8 cellular contexts compared by ENCODE assay signal in the genomic region with DNA sequence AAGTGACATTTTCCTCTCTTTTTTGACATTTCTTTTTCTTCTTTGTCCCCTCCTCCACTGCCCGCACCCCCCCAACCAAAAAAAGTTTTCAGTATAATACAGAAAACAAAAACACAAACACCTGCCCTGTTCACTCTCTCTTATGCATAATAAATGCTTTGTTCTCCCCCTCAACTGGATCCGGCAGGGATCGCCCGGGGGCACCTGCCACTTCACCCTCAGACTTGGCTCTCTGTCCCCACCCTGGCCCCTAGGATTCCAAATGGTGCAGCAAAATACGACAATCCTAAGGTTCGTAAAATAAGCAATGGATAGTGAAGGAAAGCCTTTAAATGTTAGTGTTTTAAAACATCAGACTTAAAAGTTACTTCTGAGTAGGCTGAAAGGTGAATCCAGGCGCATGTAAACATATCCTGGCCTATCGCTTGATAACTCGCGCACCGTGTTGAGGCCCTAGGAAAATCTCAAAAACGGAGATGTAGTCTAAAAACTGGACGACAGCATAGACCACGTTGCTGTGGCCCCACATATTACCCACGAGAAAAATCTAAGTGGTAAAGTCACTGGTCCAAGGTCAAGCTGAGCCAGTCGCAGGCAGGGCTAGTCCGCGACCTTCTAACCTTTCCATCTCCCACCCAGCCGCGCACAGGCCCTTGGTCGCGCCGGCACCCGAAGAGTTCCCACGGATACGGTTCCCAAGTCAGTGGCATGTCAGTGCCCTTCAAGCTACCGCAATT.
DNase-seq lines count a peak whose midpoint lies in the region; ATAC-seq and TF ChIP-seq lines count a peak whose summit lies in the region.

No MANE protein-coding gene starts in this region.

- peaks cover 6% of the 10 kb centered on the region for H3K4me1 Mint-ChIP-seq in activated CD8-positive, alpha-beta T cell treated with anti-CD3 and anti-CD28 coated beads for 36 hours (ENCODE audit: low read depth)

- H3K4me1 ChIP-seq in heart right ventricle (peaks cover 2 to 53% (median 33%) of the 10 kb centered on the region in 9 donors), gastrocnemius medialis (peaks cover 27 to 38% of the 10 kb centered on the region in 2 donors)

- WGBS in heart right ventricle, 2 donors, result 6 to 13% methylated on average over 27 of the region's 27 CpGs

- CTCF ChIA-PET in activated CD8-positive, alpha-beta T cell treated with anti-CD3 and anti-CD28 coated beads for 36 hours (lab: Charles Lee), result no interaction called here

- H3K27me3 Mint-ChIP-seq in activated CD8-positive, alpha-beta T cell treated with anti-CD3 and anti-CD28 coated beads for 36 hours, result peaks cover 48% of the 10 kb centered on the region

- H3K27ac ChIP-seq in heart right ventricle (peak overlapping the region; percentile 90 to 98 (median 96)), gastrocnemius medialis (peak overlapping the region; percentile 96 to 98 (median 98))

- POLR2A ChIA-PET in activated CD8-positive, alpha-beta T cell treated with anti-CD3 and anti-CD28 coated beads for 36 hours (lab: Charles Lee), result no interaction called here

- H3K36me3 Mint-ChIP-seq in activated CD8-positive, alpha-beta T cell treated with anti-CD3 and anti-CD28 coated beads for 36 hours (ENCODE audit: low read depth), result no peaks in the 10 kb centered on the region

- in situ Hi-C loops in gastrocnemius medialis (cut with MboI; ENCODE audit: low sequenced_read_pairs in 4 of 4), result loop anchor here in 2 of 4 donors (25.0 kb wide), 2 partner anchors 757 to 857 kb away; a partner anchor contains a TSS

- H3K4me3 Mint-ChIP-seq in activated CD8-positive, alpha-beta T cell treated with anti-CD3 and anti-CD28 coated beads for 36 hours, result peak overlapping the region; percentile 31

- intact Hi-C loops in activated CD8-positive, alpha-beta T cell treated with anti-CD3 and anti-CD28 coated beads for 36 hours (cut with micrococcal nuclease), result no loop called here
- intact Hi-C loops in heart right ventricle (cut with DNase I) (loop anchor here in 1 of 10 donors (10.0 kb wide), 1 partner anchor 135 kb away; a partner anchor contains a TSS), gastrocnemius medialis (cut with DNase I; ENCODE audit: low total_unique reads) (no loop called here)

- DNase-seq in activated CD8-positive, alpha-beta T cell treated with anti-CD3 and anti-CD28 coated beads for 36 hours, result no peak
- DNase-seq in heart right ventricle (peak; percentile 21 to 31), gastrocnemius medialis (peak in 1 of 2 donors; percentile 24), AG08396 (ENCODE audit: low spot score) (no peak), putamen (ENCODE audit: low spot score) (no peak)

- H3K27ac Mint-ChIP-seq in activated CD8-positive, alpha-beta T cell treated with anti-CD3 and anti-CD28 coated beads for 36 hours, result no peak overlapping the region

- H3K4me3 ChIP-seq in GM08714 (ENCODE audit: low read length) (peak overlapping the region; percentile 52), heart right ventricle (peak overlapping the region; percentile 60 to 93 (median 89)), gastrocnemius medialis (peak overlapping the region; percentile 85 to 95 (median 87))

- ATAC-seq in activated CD8-positive, alpha-beta T cell treated with anti-CD3 and anti-CD28 coated beads for 36 hours, result no peak
- peak in 6 of 8 donors; percentile 4 to 40 (median 32) for ATAC-seq in heart right ventricle
- peak; percentile 18 to 22 for ATAC-seq in gastrocnemius medialis
- no peak for ATAC-seq in GM18502 (IDR thresholded peaks at IDR 0.05; ENCODE audit: poor library complexity, unreplicated experiment)
- ATAC-seq in HG03565 (IDR thresholded peaks at IDR 0.05; ENCODE audit: unreplicated experiment), result no peak

- no peak for TF ChIP-seq CTCF in activated CD8-positive, alpha-beta T cell treated with anti-CD3 and anti-CD28 coated beads for 36 hours (IDR thresholded peaks at IDR 0.05)
- TF ChIP-seq CTCF in heart right ventricle (IDR thresholded peaks at IDR 0.05) (no peak), gastrocnemius medialis (IDR thresholded peaks at IDR 0.05 in 4 of 5, conservative IDR thresholded peaks at IDR 0.05 in 1 of 5) (no peak)

- H3K9me3 ChIP-seq in heart right ventricle (no peaks in the 10 kb centered on the region), gastrocnemius medialis (no peaks in the 10 kb centered on the region)

- H3K36me3 ChIP-seq in heart right ventricle (peaks cover 0 to 30% (median 25%) of the 10 kb centered on the region in 9 donors), gastrocnemius medialis (peaks cover 0 to 22% of the 10 kb centered on the region in 2 donors)

- no peak for TF ChIP-seq POLR2A in gastrocnemius medialis (IDR thresholded peaks at IDR 0.05)

- H3K9me3 Mint-ChIP-seq in activated CD8-positive, alpha-beta T cell treated with anti-CD3 and anti-CD28 coated beads for 36 hours, result no peaks in the 10 kb centered on the region

- H3K27me3 ChIP-seq in heart right ventricle, result peaks cover 0 to 46% (median 0%) of the 10 kb centered on the region in 7 donors
- no peaks in the 10 kb centered on the region for H3K27me3 ChIP-seq in gastrocnemius medialis

Comparison
In these comparisons a context has a peak if more than half of its experiments do, and no peak if none do; other contexts are left out.
1. ATAC-seq: peak in heart right ventricle (6 of 8) and gastrocnemius medialis (2 of 2); none in activated CD8-positive, alpha-beta T cell treated with anti-CD3 and anti-CD28 coated beads for 36 hours (single experiment), GM18502 (single experiment) and HG03565 (single experiment).
2. DNase-seq: peak in heart right ventricle (2 of 2); none in activated CD8-positive, alpha-beta T cell treated with anti-CD3 and anti-CD28 coated beads for 36 hours (single experiment), AG08396 (single experiment) and putamen (single experiment).
3. Peak in every context shown above with its lines, with median percentiles within 50 percentile points of each other: H3K4me3 ChIP-seq.